Comparison of ENCODE assay signal across 9 cellular contexts in the genomic region with DNA sequence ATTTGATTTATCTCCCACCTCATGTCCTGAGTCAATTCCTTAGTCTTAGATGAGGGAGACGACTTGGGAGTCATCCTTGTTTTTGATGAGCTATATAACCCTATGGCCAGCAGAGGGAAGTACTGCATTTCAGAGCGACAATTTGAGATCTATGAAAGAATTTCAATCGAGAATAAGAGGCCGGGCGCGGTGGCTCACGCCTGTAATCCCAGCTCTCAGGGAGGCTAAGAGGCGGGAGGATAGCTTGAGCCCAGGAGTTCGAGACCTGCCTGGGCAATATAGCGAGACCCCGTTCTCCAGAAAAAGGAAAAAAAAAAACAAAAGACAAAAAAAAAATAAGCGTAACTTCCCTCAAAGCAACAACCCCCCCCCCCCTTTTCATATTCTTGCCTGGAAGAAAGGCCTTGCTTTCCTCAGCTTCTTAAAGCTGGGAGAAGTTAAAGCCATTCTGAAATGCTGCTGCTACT. TPM values are rescaled to one million over a fixed set of nuclear protein-coding genes. Genes with fewer than 3 reads are reported as not detected.
A peak's percentile ranks its signal among the peaks of the same experiment; 100 is the strongest.
DNase-seq lines count a peak whose midpoint lies in the region; ATAC-seq and TF ChIP-seq lines count a peak whose summit lies in the region.
"Not testable (repeated sequence)": the region's sequence is repeated elsewhere in the genome, so short reads cannot be mapped to it uniquely, and the experiment has no call there.
"Had no signal": no experiment of that assay in that cellular context is flagged by ENCODE, and none has a peak within 500 bp of the region (broad histone marks: within the 10 kb centered on the region; RNA-seq: fewer than 3 reads in every experiment).

No MANE protein-coding gene starts in this region.

- TF ChIP-seq CTCF in HFF-Myc (IDR thresholded peaks at IDR 0.05; ENCODE audit: low read depth, low read length, missing control alignments): peak; percentile 64
- TF ChIP-seq CTCF in mucosa of descending colon (IDR thresholded peaks at IDR 0.05): not testable (repeated sequence)

- peak; percentile 68 for ATAC-seq in mucosa of descending colon

- H3K9me3 ChIP-seq in mucosa of descending colon: not testable (repeated sequence)

- intact Hi-C loops in mucosa of descending colon (cut with DNase I, micrococcal nuclease): loop anchor here in 1 of 2 donors (5.0 kb wide), 1 partner anchor 52 kb away; no protein-coding TSS in a partner anchor

- not testable (repeated sequence) for H3K4me3 ChIP-seq in HFF-Myc (replicated peaks; ENCODE audit: low read depth, low read length); mucosa of descending colon

- H3K4me1 ChIP-seq in mucosa of descending colon (ENCODE audit: low read depth): not testable (repeated sequence)

- DNase-seq in DMS114 treated with DMSO at 0.1 percent for 48 hours (lab: John Stamatoyannopoulos, UW; ENCODE audit: unreplicated experiment): peak; percentile 79
- DNase-seq in HFF-Myc (ENCODE audit: extremely low read depth, low read depth): peak; percentile 67
- DNase-seq in NCI-H2029 treated with DMSO at 0.1 percent for 48 hours (lab: John Stamatoyannopoulos, UW): peak; percentile 46
- peak; percentile 25 for DNase-seq in SHP77 treated with DMSO at 0.1 percent for 48 hours (lab: John Stamatoyannopoulos, UW)
- DNase-seq in amniotic epithelial cell (ENCODE audit: low read depth): peak; percentile 79
- DNase-seq in germinal center (ENCODE audit: low spot score): peak; percentile 44
- peak; percentile 65 to 78 (median 69) for DNase-seq in mucosa of descending colon
- DNase-seq in superior temporal gyrus (ENCODE audit: extremely low spot score): peak; percentile 92

- H3K36me3 ChIP-seq in mucosa of descending colon (ENCODE audit: low read depth): not testable (repeated sequence)

RNA-seq across cellular contexts. Expression of gene EPCAM, which starts 33.9 kb away (rescaled TPM):
- 1,000 to 10,000 TPM in 2 of 3 donors, 100 to 1,000 TPM in 1; 730 to 1,842 (median 1,636) TPM for total RNA-seq in mucosa of descending colon
- total RNA-seq: activated CD4-positive, alpha-beta memory T cell treated with anti-CD3 and anti-CD28 coated beads, Interleukin-2, amount 10 ng/mL, durations not matched to agents 7 days and 5 days had no signal

Comparison
In these comparisons a context has a peak if more than half of its experiments do, and no peak if none do; other contexts are left out.
1. DNase-seq: peak in every context shown above with its lines; median percentile 92 in superior temporal gyrus; 79 in DMS114 treated with DMSO at 0.1 percent for 48 hours; 79 in amniotic epithelial cell; 69 in mucosa of descending colon; 67 in HFF-Myc; 46 in NCI-H2029 treated with DMSO at 0.1 percent for 48 hours; 44 in germinal center; 25 in SHP77 treated with DMSO at 0.1 percent for 48 hours.